In the genomic region with DNA sequence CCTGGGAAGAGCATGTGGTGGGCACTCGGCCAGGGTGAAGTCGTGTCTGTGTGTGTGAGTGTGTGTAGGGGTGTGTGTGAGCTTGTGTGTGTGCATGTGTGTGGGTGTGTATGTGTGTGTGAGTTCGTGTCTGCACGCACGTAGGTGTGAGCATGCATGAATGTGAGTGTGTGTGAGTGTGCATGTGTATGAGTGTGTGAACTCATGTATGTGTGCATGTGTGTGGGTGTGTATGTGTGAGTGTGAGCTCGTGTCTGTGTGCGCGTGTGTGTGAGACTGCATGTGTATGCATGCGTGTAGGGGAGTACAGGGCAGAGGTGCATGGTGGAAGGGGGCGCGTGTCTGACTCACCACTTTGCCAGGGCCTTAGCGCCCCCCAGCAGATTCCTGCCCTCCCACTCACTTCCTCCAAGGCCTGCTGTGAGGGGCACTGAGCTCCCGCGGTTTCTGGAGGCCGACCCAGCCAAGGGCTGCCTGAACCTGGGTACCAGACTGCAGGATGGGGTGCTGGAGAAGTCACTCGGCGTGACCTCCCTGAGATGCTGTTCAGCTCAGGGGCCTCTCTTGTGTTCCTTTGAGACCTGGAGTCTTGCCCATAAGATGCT, we compare ENCODE assay signal across 14 cellular contexts. TPM values are rescaled to one million over a fixed set of nuclear protein-coding genes. Genes with fewer than 3 reads are reported as not detected.
DNase-seq lines count a peak whose midpoint lies in the region; ATAC-seq and TF ChIP-seq lines count a peak whose summit lies in the region.
"Had no signal": no experiment of that assay in that cellular context is flagged by ENCODE, and none has a peak within 500 bp of the region (broad histone marks: within the 10 kb centered on the region; RNA-seq: fewer than 3 reads in every experiment).

No MANE protein-coding gene starts in this region.

- peaks cover 8% of the 10 kb centered on the region in 2 donors for H3K27me3 Mint-ChIP-seq in natural killer cell treated with Interleukin-12 subunit alpha and Interleukin-12 subunit beta and Interleukin-15 and Interleukin-18, amount 100 ng/mL, for 72 hours
- H3K27me3 Mint-ChIP-seq in natural killer cell (ENCODE audit: low read depth in 2 of 2) (peaks cover 33% of the 10 kb centered on the region in 2 donors), endothelial cell (ENCODE audit: unreplicated experiment) (peaks cover 2% of the 10 kb centered on the region), neural progenitor cell (ENCODE audit: insufficient read depth, low read depth) (no peaks in the 10 kb centered on the region)

- H3K4me3 Mint-ChIP-seq in natural killer cell treated with Interleukin-12 subunit alpha and Interleukin-12 subunit beta and Interleukin-15 and Interleukin-18, amount 100 ng/mL, for 72 hours = peak overlapping the region; percentile 50
- H3K4me3 Mint-ChIP-seq in natural killer cell = no peak overlapping the region
- H3K4me3 Mint-ChIP-seq in endothelial cell (ENCODE audit: unreplicated experiment) = no peak overlapping the region
- H3K4me3 Mint-ChIP-seq in neural progenitor cell = no peak overlapping the region

- H3K9ac ChIP-seq in neural progenitor cell = no peak overlapping the region

- intact Hi-C loops in natural killer cell (cut with micrococcal nuclease) = no loop called here

- peaks cover 6% of the 10 kb centered on the region for H3K9me3 ChIP-seq in neural progenitor cell (ENCODE audit: low read depth)
- H3K9me3 ChIP-seq: BE2C had no signal

- TF ChIP-seq CTCF in natural killer cell (IDR thresholded peaks at IDR 0.05) = no peak
- no peak for TF ChIP-seq CTCF in endothelial cell (IDR thresholded peaks at IDR 0.05; ENCODE audit: unreplicated experiment)
- TF ChIP-seq CTCF in neural progenitor cell (IDR thresholded peaks at IDR 0.05) = no peak

- peaks cover 54 to 66% of the 10 kb centered on the region in 2 donors for H3K4me1 Mint-ChIP-seq in natural killer cell treated with Interleukin-12 subunit alpha and Interleukin-12 subunit beta and Interleukin-15 and Interleukin-18, amount 100 ng/mL, for 72 hours (ENCODE audit: low read depth in 2 of 2)
- H3K4me1 Mint-ChIP-seq in natural killer cell = peaks cover 8 to 22% of the 10 kb centered on the region in 2 donors
- peaks cover 28% of the 10 kb centered on the region for H3K4me1 Mint-ChIP-seq in endothelial cell (ENCODE audit: unreplicated experiment)
- H3K4me1 Mint-ChIP-seq in neural progenitor cell = peaks cover 17% of the 10 kb centered on the region

- H2AFZ ChIP-seq in neural progenitor cell (replicated peaks) = no peak overlapping the region

- H3F3A ChIP-seq in neural progenitor cell (ENCODE audit: low read depth) = no peaks in the 10 kb centered on the region

- no peak overlapping the region for H3K4me3 ChIP-seq in neural progenitor cell

- peaks cover 10% of the 10 kb centered on the region for H3K4me1 ChIP-seq in neural progenitor cell
- H3K4me1 ChIP-seq: BE2C had no signal

- peaks cover 22% of the 10 kb centered on the region for H3K36me3 Mint-ChIP-seq in natural killer cell treated with Interleukin-12 subunit alpha and Interleukin-12 subunit beta and Interleukin-15 and Interleukin-18, amount 100 ng/mL, for 72 hours
- H3K36me3 Mint-ChIP-seq in natural killer cell (peaks cover 21% of the 10 kb centered on the region), endothelial cell (ENCODE audit: low read depth, unreplicated experiment) (peaks cover 8% of the 10 kb centered on the region), neural progenitor cell (no peaks in the 10 kb centered on the region)

- peaks cover 17% of the 10 kb centered on the region for H3K9me3 Mint-ChIP-seq in natural killer cell treated with Interleukin-12 subunit alpha and Interleukin-12 subunit beta and Interleukin-15 and Interleukin-18, amount 100 ng/mL, for 72 hours
- peaks cover 5 to 10% of the 10 kb centered on the region in 2 donors for H3K9me3 Mint-ChIP-seq in natural killer cell
- H3K9me3 Mint-ChIP-seq in endothelial cell (ENCODE audit: unreplicated experiment) = peaks cover 13% of the 10 kb centered on the region
- H3K9me3 Mint-ChIP-seq in neural progenitor cell = peaks cover 16% of the 10 kb centered on the region

- peak overlapping the region; percentile 11 to 66 for H3K27ac Mint-ChIP-seq in natural killer cell treated with Interleukin-12 subunit alpha and Interleukin-12 subunit beta and Interleukin-15 and Interleukin-18, amount 100 ng/mL, for 72 hours
- H3K27ac Mint-ChIP-seq in natural killer cell (peak overlapping the region in 1 of 2 donors; percentile 38), endothelial cell (ENCODE audit: unreplicated experiment) (peak overlapping the region; percentile 4), neural progenitor cell (no peak overlapping the region)

- no peak for ATAC-seq in natural killer cell treated with Interleukin-12 subunit alpha and Interleukin-12 subunit beta and Interleukin-15 and Interleukin-18, amount 100 ng/mL, for 72 hours
- ATAC-seq in natural killer cell (no peak), GM21786 (IDR thresholded peaks at IDR 0.05; ENCODE audit: unreplicated experiment) (no peak)

- no peak for DNase-seq in natural killer cell treated with Interleukin-12 subunit alpha and Interleukin-12 subunit beta and Interleukin-15 and Interleukin-18, amount 100 ng/mL, for 72 hours (ENCODE audit: low spot score)
- no peak for DNase-seq in natural killer cell
- peak; percentile 29 for DNase-seq in UCSD-AML1 (lab: John Stamatoyannopoulos, UW; ENCODE audit: unreplicated experiment)
- DNase-seq in endothelial cell (ENCODE audit: low spot score) = no peak
- no peak for DNase-seq in NCI-H510A (lab: John Stamatoyannopoulos, UW)
- DNase-seq in D341Med (ENCODE audit: low spot score) = no peak
- no peak for DNase-seq in neural progenitor cell (ENCODE audit: low spot score)
- DNase-seq: BE2C, hippocampal formation, NCI-H1436, NCI-H526 treated with DMSO at 0.1 percent for 48 hours had no signal

- no peak overlapping the region for H3K4me2 ChIP-seq in neural progenitor cell

- peaks cover 3% of the 10 kb centered on the region for H3K36me3 ChIP-seq in neural progenitor cell
- H3K36me3 ChIP-seq: BE2C had no signal

- H3K27me3 ChIP-seq in neural progenitor cell = no peaks in the 10 kb centered on the region
- H3K27me3 ChIP-seq: BE2C had no signal

- no peak overlapping the region for H3K27ac ChIP-seq in neural progenitor cell
- H3K27ac ChIP-seq: RWPE1 had no signal

- no peaks in the 10 kb centered on the region for H3K79me2 ChIP-seq in neural progenitor cell (ENCODE audit: low read depth)

- no peaks in the 10 kb centered on the region for H4K20me1 ChIP-seq in neural progenitor cell (ENCODE audit: low read depth)

RNA-seq across cellular contexts. Expression of gene RUNX3, which starts 41.0 kb away (rescaled TPM):
- 100 to 1,000 TPM; 177 to 186 TPM for total RNA-seq in natural killer cell treated with Interleukin-12 subunit alpha and Interleukin-12 subunit beta and Interleukin-15 and Interleukin-18, amount 100 ng/mL, for 72 hours
- total RNA-seq in natural killer cell = 100 to 1,000 TPM; 537 to 630 (median 601) TPM
- total RNA-seq in endothelial cell (ENCODE audit: unreplicated experiment) = 1.8 TPM
- total RNA-seq in neural progenitor cell (ENCODE audit: low replicate concordance) = 0.09 TPM in 1 of 2 replicates, not detected in the other
- total RNA-seq: lung microvascular endothelial cell had no signal

Comparison
In these comparisons a context has a peak if more than half of its experiments do, and no peak if none do; other contexts are left out.
1. RNA of gene RUNX3, which starts 41.0 kb away (total RNA-seq): 537 to 630 TPM in natural killer cell and 177 to 186 TPM in natural killer cell treated with Interleukin-12 subunit alpha and Interleukin-12 subunit beta and Interleukin-15 and Interleukin-18, amount 100 ng/mL, for 72 hours; 1.8 TPM in endothelial cell (single experiment) and 0.09 TPM in neural progenitor cell; every median in the first group is over 10 times any median in the second.